ENCODE assay signal across 37 cellular contexts in genomic region chr7:154299736-154300135, GRCh38.
"Had no signal": no experiment of that assay in that cellular context is flagged by ENCODE, and none has a peak within 500 bp of the region (broad histone marks: within the 10 kb centered on the region; RNA-seq: fewer than 3 reads in every experiment).

No MANE protein-coding gene starts in this region.

- H3K4me1 ChIP-seq: ascending aorta, colonic mucosa had no signal

- H3K27ac Mint-ChIP-seq: activated B cell treated with CpG ODN at 0.5 μM for 24 hours; activated CD4-positive, alpha-beta memory T cell treated with anti-CD3 and anti-CD28 coated beads for 36 hours; activated CD4-positive, alpha-beta T cell treated with anti-CD3 and anti-CD28 coated beads, Interleukin-2, amount 10 ng/mL, durations not matched to agents 24 days and 14 days; activated CD8-positive, alpha-beta T cell treated with anti-CD3 and anti-CD28 coated beads for 36 hours; activated naive CD4-positive, alpha-beta T cell treated with anti-CD3 and anti-CD28 coated beads, Interleukin-2, amount 10 ng/mL, durations not matched to agents 7 days and 5 days; activated naive CD4-positive, alpha-beta T cell treated with anti-CD3 and anti-CD28 coated beads, Interleukin-2, amount 50 U/mL, for 24 hours; activated naive CD8-positive, alpha-beta T cell; activated naive CD8-positive, alpha-beta T cell treated with anti-CD3 and anti-CD28 coated beads, Interleukin-2, amount 10 ng/mL, durations not matched to agents 7 days and 5 days; activated naive CD8-positive, alpha-beta T cell treated with anti-CD3 and anti-CD28 coated beads, Interleukin-2, amount 50 U/mL, for 24 hours; activated T-cell treated with anti-CD3 and anti-CD28 coated beads, Interleukin-2, amount 50 U/mL, for 72 hours; activated T-helper 1 cell treated with anti-CD3 and anti-CD28 coated beads, Interleukin-12 subunit alpha, Interleukin-12 subunit beta, Interleukin-2, Interleukin-4 antibody, amounts not matched to agents 30 ng/mL and 10 ng/mL and 1 ng/mL, durations not matched to agents 14 hours and 24 hours and 36 hours; activated T-helper 2 cell treated with anti-CD3 and anti-CD28 coated beads, Interferon-gamma antibody, Interleukin-2, Interleukin-4, amounts not matched to agents 10 μg/mL and 5 μg/mL and 100 μg/mL, durations not matched to agents 14 hours and 24 hours and 36 hours; brain; T-helper 2 cell treated with Interferon-gamma antibody and Interleukin-4, amounts not matched to agents 5 μg/mL and 100 μg/mL, for 36 hours had no signal

- H3K4me3 ChIP-seq: ascending aorta, cardiac muscle cell, colonic mucosa had no signal

- H3K4me3 Mint-ChIP-seq: activated B cell treated with CpG ODN at 0.5 μM for 24 hours; activated CD4-positive, alpha-beta memory T cell treated with anti-CD3 and anti-CD28 coated beads for 36 hours; activated CD4-positive, alpha-beta T cell treated with anti-CD3 and anti-CD28 coated beads, Interleukin-2, amount 10 ng/mL, durations not matched to agents 24 days and 14 days; activated CD8-positive, alpha-beta T cell treated with anti-CD3 and anti-CD28 coated beads for 36 hours; activated naive CD4-positive, alpha-beta T cell treated with anti-CD3 and anti-CD28 coated beads, Interleukin-2, amount 10 ng/mL, durations not matched to agents 7 days and 5 days; activated naive CD4-positive, alpha-beta T cell treated with anti-CD3 and anti-CD28 coated beads, Interleukin-2, amount 50 U/mL, for 24 hours; activated naive CD8-positive, alpha-beta T cell; activated naive CD8-positive, alpha-beta T cell treated with anti-CD3 and anti-CD28 coated beads, Interleukin-2, amount 10 ng/mL, durations not matched to agents 7 days and 5 days; activated naive CD8-positive, alpha-beta T cell treated with anti-CD3 and anti-CD28 coated beads, Interleukin-2, amount 50 U/mL, for 24 hours; activated T-cell treated with anti-CD3 and anti-CD28 coated beads, Interleukin-2, amount 50 U/mL, for 4 hours; activated T-cell treated with anti-CD3 and anti-CD28 coated beads, Interleukin-2, amount 50 U/mL, for 72 hours; activated T-helper 1 cell treated with anti-CD3 and anti-CD28 coated beads, Interleukin-12 subunit alpha, Interleukin-12 subunit beta, Interleukin-2, Interleukin-4 antibody, amounts not matched to agents 30 ng/mL and 10 ng/mL and 1 ng/mL, durations not matched to agents 14 hours and 24 hours and 36 hours; brain; central memory CD8-positive, alpha-beta T cell; T-helper 2 cell treated with Interferon-gamma antibody and Interleukin-4, amounts not matched to agents 5 μg/mL and 100 μg/mL, for 36 hours had no signal

- DNase-seq: activated B cell treated with CpG ODN at 0.5 μM for 24 hours; activated CD4-positive, alpha-beta memory T cell treated with anti-CD3 and anti-CD28 coated beads for 36 hours; activated CD4-positive, alpha-beta T cell treated with anti-CD3 and anti-CD28 coated beads for 4 hours; activated CD4-positive, alpha-beta T cell treated with anti-CD3 and anti-CD28 coated beads, Interleukin-2, amount 10 ng/mL, durations not matched to agents 24 days and 14 days; activated CD4-positive, alpha-beta T cell treated with anti-CD3 and anti-CD28 coated beads, Interleukin-2, amount 50 U/mL, for 1 hour; activated CD4-positive, alpha-beta T cell treated with anti-CD3 and anti-CD28 coated beads, Interleukin-2, amount 50 U/mL, for 4 hours; activated CD4-positive, CD25-positive, alpha-beta regulatory T cell treated with anti-CD3 and anti-CD28 coated beads, Interleukin-2, amount 50 U/mL, for 72 hours; activated CD8-positive, alpha-beta memory T cell treated with anti-CD3 and anti-CD28 coated beads, Interleukin-2, amount 50 U/mL, for 4 hours; activated CD8-positive, alpha-beta T cell treated with anti-CD3 and anti-CD28 coated beads for 36 hours; activated effector memory CD4-positive, alpha-beta T cell treated with Interleukin-2 at 50 U/mL for 16 hours; activated gamma-delta T cell; activated naive CD4-positive, alpha-beta T cell treated with anti-CD3 and anti-CD28 coated beads, Interleukin-2, amount 10 ng/mL, durations not matched to agents 7 days and 5 days; activated naive CD4-positive, alpha-beta T cell treated with Interleukin-2 at 50 U/mL for 16 hours; activated naive CD8-positive, alpha-beta T cell treated with anti-CD3 and anti-CD28 coated beads, Interleukin-2, amount 10 ng/mL, durations not matched to agents 7 days and 5 days; activated naive CD8-positive, alpha-beta T cell treated with anti-CD3 and anti-CD28 coated beads, Interleukin-2, amount 50 U/mL, for 24 hours; activated T-cell treated with anti-CD3 and anti-CD28 coated beads for 4 hours; activated T-cell treated with anti-CD3 and anti-CD28 coated beads, Interleukin-2, amount 50 U/mL, for 1 hour; activated T-cell treated with anti-CD3 and anti-CD28 coated beads, Interleukin-2, amount 50 U/mL, for 4 hours; activated T-cell treated with anti-CD3 and anti-CD28 coated beads, Interleukin-2, amount 50 U/mL, for 72 hours; amygdala; anterior cingulate cortex; caudate nucleus; cerebellar nuclear complex; colonic mucosa; T-helper 2 cell; T-helper 9 cell had no signal

- H3K9me3 ChIP-seq: ascending aorta, colonic mucosa had no signal

- H3K9me3 Mint-ChIP-seq: activated CD4-positive, alpha-beta memory T cell treated with anti-CD3 and anti-CD28 coated beads for 36 hours; activated CD8-positive, alpha-beta T cell treated with anti-CD3 and anti-CD28 coated beads for 36 hours; activated naive CD4-positive, alpha-beta T cell treated with anti-CD3 and anti-CD28 coated beads, Interleukin-2, amount 50 U/mL, for 24 hours; activated naive CD8-positive, alpha-beta T cell treated with anti-CD3 and anti-CD28 coated beads, Interleukin-2, amount 50 U/mL, for 24 hours; brain had no signal

- FAIRE-seq: TTC549 had no signal

- H3K4me1 Mint-ChIP-seq: activated B cell treated with CpG ODN at 0.5 μM for 24 hours; activated CD4-positive, alpha-beta T cell treated with anti-CD3 and anti-CD28 coated beads, Interleukin-2, amount 10 ng/mL, durations not matched to agents 24 days and 14 days; activated naive CD4-positive, alpha-beta T cell treated with anti-CD3 and anti-CD28 coated beads, Interleukin-2, amount 10 ng/mL, durations not matched to agents 7 days and 5 days; activated naive CD4-positive, alpha-beta T cell treated with anti-CD3 and anti-CD28 coated beads, Interleukin-2, amount 50 U/mL, for 24 hours; activated naive CD8-positive, alpha-beta T cell treated with anti-CD3 and anti-CD28 coated beads, Interleukin-2, amount 10 ng/mL, durations not matched to agents 7 days and 5 days; activated naive CD8-positive, alpha-beta T cell treated with anti-CD3 and anti-CD28 coated beads, Interleukin-2, amount 50 U/mL, for 24 hours; central memory CD8-positive, alpha-beta T cell had no signal

- ATAC-seq: activated CD8-positive, alpha-beta T cell treated with anti-CD3 and anti-CD28 coated beads for 36 hours; activated naive CD8-positive, alpha-beta T cell treated with anti-CD3 and anti-CD28 coated beads, Interleukin-2, amount 50 U/mL, for 24 hours; activated T-cell treated with anti-CD3 and anti-CD28 coated beads, Interleukin-2, amount 50 U/mL, for 4 hours; activated T-cell treated with anti-CD3 and anti-CD28 coated beads, Interleukin-2, amount 50 U/mL, for 72 hours had no signal

- H3K36me3 Mint-ChIP-seq: activated CD4-positive, alpha-beta memory T cell treated with anti-CD3 and anti-CD28 coated beads for 36 hours; activated naive CD4-positive, alpha-beta T cell treated with anti-CD3 and anti-CD28 coated beads, Interleukin-2, amount 10 ng/mL, durations not matched to agents 7 days and 5 days; activated naive CD4-positive, alpha-beta T cell treated with anti-CD3 and anti-CD28 coated beads, Interleukin-2, amount 50 U/mL, for 24 hours; activated naive CD8-positive, alpha-beta T cell; activated naive CD8-positive, alpha-beta T cell treated with anti-CD3 and anti-CD28 coated beads, Interleukin-2, amount 10 ng/mL, durations not matched to agents 7 days and 5 days; brain had no signal

- H3K27me3 ChIP-seq: ascending aorta, colonic mucosa had no signal

- H3K36me3 ChIP-seq: ascending aorta, cardiac muscle cell, colonic mucosa had no signal

- H3K27ac ChIP-seq: ascending aorta, cardiac muscle cell, colonic mucosa, VCaP had no signal

- H3K27me3 Mint-ChIP-seq: activated B cell treated with CpG ODN at 0.5 μM for 24 hours; activated naive CD8-positive, alpha-beta T cell treated with anti-CD3 and anti-CD28 coated beads, Interleukin-2, amount 10 ng/mL, durations not matched to agents 7 days and 5 days; central memory CD8-positive, alpha-beta T cell had no signal
